In the genomic region with DNA sequence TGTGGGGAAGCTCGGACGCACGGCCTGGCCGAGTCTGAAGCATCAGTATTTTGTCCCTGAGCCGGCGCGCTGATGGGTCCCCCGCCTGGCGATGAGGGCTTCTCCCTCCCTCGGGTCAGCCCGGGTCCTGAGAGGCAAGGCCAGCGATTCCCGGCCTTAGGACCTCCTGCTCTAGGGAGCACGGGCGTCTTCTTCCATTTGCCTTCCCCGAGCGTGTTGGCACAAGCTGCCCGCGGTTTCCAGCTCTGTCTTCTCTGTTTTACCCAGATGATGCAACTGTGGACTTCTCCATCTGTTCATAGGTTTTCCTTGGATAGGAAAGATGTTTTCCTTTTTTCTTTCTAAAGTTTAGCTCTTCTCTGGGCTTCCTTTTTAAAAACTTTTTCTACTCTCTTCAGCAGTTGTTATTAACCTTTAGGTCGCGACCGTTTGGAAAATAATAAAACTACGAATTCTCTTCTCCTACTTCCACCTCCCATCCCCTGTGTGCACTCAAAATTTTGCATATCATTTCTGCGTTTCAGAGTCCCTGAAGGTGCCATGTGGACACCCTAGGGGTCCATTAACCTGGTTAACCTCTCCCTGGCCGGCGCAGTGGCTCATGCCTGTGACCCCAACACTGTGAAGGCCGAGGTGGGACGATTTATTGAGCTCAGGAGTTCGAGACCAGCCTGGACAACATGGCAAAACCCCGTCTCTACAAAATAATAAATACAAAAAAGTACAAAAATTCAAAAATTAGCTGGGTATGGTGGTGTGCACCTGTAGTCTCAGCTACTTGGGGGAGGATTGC, we compare ENCODE assay signal across 8 cellular contexts.
A peak's percentile ranks its signal among the peaks of the same experiment; 100 is the strongest.
DNase-seq lines count a peak whose midpoint lies in the region; ATAC-seq and TF ChIP-seq lines count a peak whose summit lies in the region.

No MANE protein-coding gene starts in this region.

- H3K9me3 ChIP-seq in HUES6 (ENCODE audit: control insufficient read depth, insufficient read depth, low read depth, low read length) = no peaks in the 10 kb centered on the region
- peaks cover 2% of the 10 kb centered on the region for H3K9me3 ChIP-seq in iPS-18c (ENCODE audit: control insufficient read depth, insufficient read depth, low read length)

- H3K9ac ChIP-seq in HUES6 (ENCODE audit: low read length) = peak overlapping the region; percentile 80

- H3K36me3 ChIP-seq in HUES6 (ENCODE audit: control insufficient read depth, insufficient read depth, low read length) = no peaks in the 10 kb centered on the region

- DNase-seq in AG10803 (ENCODE audit: low read depth) = peak; percentile 81
- DNase-seq in activated naive CD8-positive, alpha-beta T cell treated with anti-CD3 and anti-CD28 coated beads, Interleukin-2, amount 50 U/mL, for 24 hours = no peak
- no peak for DNase-seq in stimulated activated naive CD8-positive, alpha-beta T cell treated with anti-CD3 and anti-CD28 coated beads, Interleukin-15, amount 100 ng/mL, for 72 hours
- DNase-seq in stimulated activated CD4-positive, alpha-beta T cell treated with anti-CD3 and anti-CD28 coated beads, Interleukin-4, amount 100 ng/mL, for 24 hours = no peak

- peak overlapping the region; percentile 91 for H3K27ac Mint-ChIP-seq in activated naive CD8-positive, alpha-beta T cell treated with anti-CD3 and anti-CD28 coated beads, Interleukin-2, amount 50 U/mL, for 24 hours
- H3K27ac Mint-ChIP-seq in stimulated activated naive CD8-positive, alpha-beta T cell treated with anti-CD3 and anti-CD28 coated beads, Interleukin-15, amount 100 ng/mL, for 72 hours = peak overlapping the region; percentile 98 to 99

- H3K27me3 ChIP-seq in HUES6 (ENCODE audit: control insufficient read depth, insufficient read depth, low read length) = no peaks in the 10 kb centered on the region

- peaks cover 23% of the 10 kb centered on the region for H3K4me1 ChIP-seq in HUES6 (ENCODE audit: control insufficient read depth, insufficient read depth, low read length)

- H3K4me3 ChIP-seq in AG10803 (ENCODE audit: low read length) (peak overlapping the region; percentile 71), HUES6 (ENCODE audit: low read depth, low read length) (peak overlapping the region; percentile 88), iPS-18c (ENCODE audit: insufficient read depth, low read depth, low read length) (peak overlapping the region; percentile 89)

- peaks cover 40% of the 10 kb centered on the region for H3K4me1 Mint-ChIP-seq in activated naive CD8-positive, alpha-beta T cell treated with anti-CD3 and anti-CD28 coated beads, Interleukin-2, amount 50 U/mL, for 24 hours
- peaks cover 27% of the 10 kb centered on the region for H3K4me1 Mint-ChIP-seq in stimulated activated naive CD8-positive, alpha-beta T cell treated with anti-CD3 and anti-CD28 coated beads, Interleukin-15, amount 100 ng/mL, for 72 hours

- H3K27ac ChIP-seq in HUES6 (ENCODE audit: low read depth, low read length) = peak overlapping the region; percentile 64

- peak overlapping the region; percentile 79 for H3K4me3 Mint-ChIP-seq in activated naive CD8-positive, alpha-beta T cell treated with anti-CD3 and anti-CD28 coated beads, Interleukin-2, amount 50 U/mL, for 24 hours
- peak overlapping the region; percentile 83 to 88 for H3K4me3 Mint-ChIP-seq in stimulated activated naive CD8-positive, alpha-beta T cell treated with anti-CD3 and anti-CD28 coated beads, Interleukin-15, amount 100 ng/mL, for 72 hours

- no peak for ATAC-seq in activated naive CD8-positive, alpha-beta T cell treated with anti-CD3 and anti-CD28 coated beads, Interleukin-2, amount 50 U/mL, for 24 hours
- ATAC-seq in stimulated activated naive CD8-positive, alpha-beta T cell treated with anti-CD3 and anti-CD28 coated beads, Interleukin-15, amount 100 ng/mL, for 72 hours = no peak
- ATAC-seq in HG03139 (IDR thresholded peaks at IDR 0.05; ENCODE audit: unreplicated experiment) (no peak), HG02981 (IDR thresholded peaks at IDR 0.05; ENCODE audit: unreplicated experiment) (no peak)

- no peaks in the 10 kb centered on the region for H3K9me3 Mint-ChIP-seq in activated naive CD8-positive, alpha-beta T cell treated with anti-CD3 and anti-CD28 coated beads, Interleukin-2, amount 50 U/mL, for 24 hours
- no peaks in the 10 kb centered on the region for H3K9me3 Mint-ChIP-seq in stimulated activated naive CD8-positive, alpha-beta T cell treated with anti-CD3 and anti-CD28 coated beads, Interleukin-15, amount 100 ng/mL, for 72 hours

- peaks cover 14% of the 10 kb centered on the region for H3K36me3 Mint-ChIP-seq in activated naive CD8-positive, alpha-beta T cell treated with anti-CD3 and anti-CD28 coated beads, Interleukin-2, amount 50 U/mL, for 24 hours (ENCODE audit: low read depth)

- H3K27me3 Mint-ChIP-seq in activated naive CD8-positive, alpha-beta T cell treated with anti-CD3 and anti-CD28 coated beads, Interleukin-2, amount 50 U/mL, for 24 hours = no peaks in the 10 kb centered on the region
- H3K27me3 Mint-ChIP-seq in stimulated activated naive CD8-positive, alpha-beta T cell treated with anti-CD3 and anti-CD28 coated beads, Interleukin-15, amount 100 ng/mL, for 72 hours = no peaks in the 10 kb centered on the region

- TF ChIP-seq CTCF in AG10803 (conservative IDR thresholded peaks at IDR 0.05; ENCODE audit: low read length) = no peak
